In genomic region chr13:39379118-39379517, GRCh38 we compare ENCODE assay signal across 13 cellular contexts.
A peak's percentile ranks its signal among the peaks of the same experiment; 100 is the strongest.
DNase-seq lines count a peak whose midpoint lies in the region; ATAC-seq and TF ChIP-seq lines count a peak whose summit lies in the region.
"Had no signal": no experiment of that assay in that cellular context is flagged by ENCODE, and none has a peak within 500 bp of the region (broad histone marks: within the 10 kb centered on the region; RNA-seq: fewer than 3 reads in every experiment).

No MANE protein-coding gene starts in this region.

- H3K79me2 ChIP-seq in OCI-LY7 (ENCODE audit: insufficient read depth, low read depth, low read length), result no peaks in the 10 kb centered on the region

- H3K4me2 ChIP-seq in OCI-LY7 (ENCODE audit: low read length), result no peak overlapping the region

- H3K4me3 Mint-ChIP-seq in chondrocyte (ENCODE audit: unreplicated experiment), result no peak overlapping the region
- H3K4me3 Mint-ChIP-seq in naive thymus-derived CD4-positive, alpha-beta T cell, result no peak overlapping the region
- H3K4me3 Mint-ChIP-seq: naive B cell, WTC11 had no signal

- H3K4me1 ChIP-seq in OCI-LY7 (ENCODE audit: insufficient read depth, low read length, poor library complexity, severe bottlenecking), result no peaks in the 10 kb centered on the region
- no peaks in the 10 kb centered on the region for H3K4me1 ChIP-seq in naive thymus-derived CD4-positive, alpha-beta T cell (ENCODE audit: control insufficient read depth in 2 of 2, insufficient read depth in 2 of 2, low read length in 2 of 2)
- H3K4me1 ChIP-seq: esophagus squamous epithelium had no signal

- H3K27ac Mint-ChIP-seq in chondrocyte (ENCODE audit: unreplicated experiment), result peak overlapping the region; percentile 85
- H3K27ac Mint-ChIP-seq in naive thymus-derived CD4-positive, alpha-beta T cell, result no peak overlapping the region
- H3K27ac Mint-ChIP-seq: naive B cell, WTC11 had no signal

- intact Hi-C loops in OCI-LY7 (cut with micrococcal nuclease; ENCODE audit: unreplicated experiment), result no loop called here
- intact Hi-C loops in naive thymus-derived CD4-positive, alpha-beta T cell (cut with micrococcal nuclease), result no loop called here

- peak; percentile 96 for ATAC-seq in GM18873 (IDR thresholded peaks at IDR 0.05; ENCODE audit: low FRiP score, unreplicated experiment)
- ATAC-seq in GM21526 (IDR thresholded peaks at IDR 0.05; ENCODE audit: low FRiP score, unreplicated experiment), result peak; percentile 95
- peak; percentile 86 for ATAC-seq in HG03064 (IDR thresholded peaks at IDR 0.05; ENCODE audit: low read depth, unreplicated experiment)
- ATAC-seq in naive thymus-derived CD4-positive, alpha-beta T cell, result no peak
- ATAC-seq: WTC11 had no signal

- TF ChIP-seq CTCF in chondrocyte (IDR thresholded peaks at IDR 0.05), result no peak
- TF ChIP-seq CTCF in OCI-LY7 (conservative IDR thresholded peaks at IDR 0.05; ENCODE audit: low read length), result no peak

- no peaks in the 10 kb centered on the region for H3K27me3 ChIP-seq in naive thymus-derived CD4-positive, alpha-beta T cell (ENCODE audit: control insufficient read depth in 2 of 2, insufficient read depth in 2 of 2, low read length in 2 of 2)
- H3K27me3 ChIP-seq: esophagus squamous epithelium had no signal

- H3K36me3 Mint-ChIP-seq in chondrocyte (ENCODE audit: low read depth), result peaks cover 8% of the 10 kb centered on the region
- no peaks in the 10 kb centered on the region for H3K36me3 Mint-ChIP-seq in naive thymus-derived CD4-positive, alpha-beta T cell
- H3K36me3 Mint-ChIP-seq: naive B cell had no signal

- BruUV-seq in OCI-LY7 (replicated peaks; lab: Mats Ljungman, UMichigan), result no TSS peak

- peaks cover 48% of the 10 kb centered on the region for H3K4me1 Mint-ChIP-seq in chondrocyte (ENCODE audit: low read depth)
- H3K4me1 Mint-ChIP-seq in naive thymus-derived CD4-positive, alpha-beta T cell, result no peaks in the 10 kb centered on the region
- H3K4me1 Mint-ChIP-seq: naive B cell had no signal

- POLR2A ChIA-PET in OCI-LY7 (lab: Charles Lee), result no interaction called here
- POLR2A ChIA-PET in naive thymus-derived CD4-positive, alpha-beta T cell (lab: Charles Lee), result no interaction called here

- CTCF ChIA-PET in OCI-LY7 (lab: Charles Lee; ENCODE audit: unreplicated experiment), result no interaction called here
- CTCF ChIA-PET in naive thymus-derived CD4-positive, alpha-beta T cell (lab: Charles Lee), result no interaction called here

- no peaks in the 10 kb centered on the region for H3K9me3 Mint-ChIP-seq in chondrocyte (ENCODE audit: low read depth)
- H3K9me3 Mint-ChIP-seq in naive thymus-derived CD4-positive, alpha-beta T cell, result peaks cover 0 to 2% (median 0%) of the 10 kb centered on the region in 11 donors
- H3K9me3 Mint-ChIP-seq: naive B cell had no signal

- no peaks in the 10 kb centered on the region for H3K9me3 ChIP-seq in OCI-LY7 (ENCODE audit: low read length)
- H3K9me3 ChIP-seq in naive thymus-derived CD4-positive, alpha-beta T cell (ENCODE audit: control insufficient read depth in 2 of 3, low read length in 3 of 3), result no peaks in the 10 kb centered on the region
- H3K9me3 ChIP-seq: esophagus squamous epithelium had no signal

- H3K36me3 ChIP-seq in OCI-LY7 (ENCODE audit: insufficient read depth, low read length), result no peaks in the 10 kb centered on the region
- H3K36me3 ChIP-seq in naive thymus-derived CD4-positive, alpha-beta T cell (ENCODE audit: control insufficient read depth in 2 of 3, insufficient read depth in 3 of 3, low read length in 3 of 3), result no peaks in the 10 kb centered on the region
- H3K36me3 ChIP-seq: esophagus squamous epithelium had no signal

- H4K20me1 ChIP-seq in OCI-LY7 (ENCODE audit: insufficient read depth, low read length), result no peaks in the 10 kb centered on the region

- no peak overlapping the region for H3K27ac ChIP-seq in OCI-LY7 (ENCODE audit: low read depth, low read length, poor library complexity, severe bottlenecking)
- no peak overlapping the region for H3K27ac ChIP-seq in naive thymus-derived CD4-positive, alpha-beta T cell (ENCODE audit: low read depth, low read length)
- H3K27ac ChIP-seq: esophagus squamous epithelium had no signal

- no peak overlapping the region for H3K4me3 ChIP-seq in OCI-LY7 (ENCODE audit: low read depth, low read length, poor library complexity, severe bottlenecking)
- H3K4me3 ChIP-seq in naive thymus-derived CD4-positive, alpha-beta T cell (ENCODE audit: low read length), result no peak overlapping the region
- H3K4me3 ChIP-seq: esophagus squamous epithelium had no signal

- H3K27me3 Mint-ChIP-seq in chondrocyte (ENCODE audit: low read depth), result no peaks in the 10 kb centered on the region
- H3K27me3 Mint-ChIP-seq in naive thymus-derived CD4-positive, alpha-beta T cell, result peaks cover 0 to 4% (median 2%) of the 10 kb centered on the region in 5 donors
- H3K27me3 Mint-ChIP-seq: naive B cell had no signal

- no peaks in the 10 kb centered on the region for H3K9me2 ChIP-seq in OCI-LY7 (ENCODE audit: insufficient read depth, low read length)

- H2AFZ ChIP-seq in OCI-LY7 (ENCODE audit: low read length), result no peak overlapping the region

- DNase-seq in chondrocyte (ENCODE audit: low spot score) (no peak), OCI-LY7 (ENCODE audit: low spot score) (no peak), GOT3 (lab: John Stamatoyannopoulos, UW) (no peak)
- DNase-seq in naive thymus-derived CD4-positive, alpha-beta T cell, result no peak
- DNase-seq: activated gamma-delta T cell, esophagus squamous epithelium, naive B cell, SHP77, small intestine had no signal
